Comparison of ENCODE assay signal across 27 cellular contexts in genomic region chr5:139881145-139881733, GRCh38.
DNase-seq lines count a peak whose midpoint lies in the region; ATAC-seq and TF ChIP-seq lines count a peak whose summit lies in the region.
"Had no signal": no experiment of that assay in that cellular context is flagged by ENCODE, and none has a peak within 500 bp of the region (broad histone marks: within the 10 kb centered on the region; RNA-seq: fewer than 3 reads in every experiment).

No MANE protein-coding gene starts in this region.

- H3K36me3 Mint-ChIP-seq in GM23338 (ENCODE audit: low read depth): no peaks in the 10 kb centered on the region
- H3K36me3 Mint-ChIP-seq in activated T-helper 17 cell treated with anti-CD3 and anti-CD28 coated beads, Interleukin-2, amount 50 U/mL, for 72 hours (ENCODE audit: low read depth): no peaks in the 10 kb centered on the region
- H3K36me3 Mint-ChIP-seq: activated naive CD8-positive, alpha-beta T cell treated with anti-CD3 and anti-CD28 coated beads, Interleukin-2, amount 10 ng/mL, durations not matched to agents 7 days and 5 days; CD4-positive, CD25-positive, alpha-beta regulatory T cell had no signal

- H4K20me1 ChIP-seq in GM23338 (replicated peaks; ENCODE audit: insufficient read depth): no peaks in the 10 kb centered on the region
- no peaks in the 10 kb centered on the region for H4K20me1 ChIP-seq in hepatocyte (ENCODE audit: insufficient read depth, poor library complexity, severe bottlenecking)

- no peaks in the 10 kb centered on the region for H3K27me3 ChIP-seq in GM23338 (ENCODE audit: insufficient read depth)
- H3K27me3 ChIP-seq in hepatocyte: peaks cover 2% of the 10 kb centered on the region
- H3K27me3 ChIP-seq in psoas muscle (ENCODE audit: insufficient read depth in 3 of 3, low read length in 2 of 3): no peaks in the 10 kb centered on the region
- H3K27me3 ChIP-seq: Peyer's patch, vagina had no signal

- H3K4me1 ChIP-seq in GM23338 (ENCODE audit: insufficient read depth): no peaks in the 10 kb centered on the region
- H3K4me1 ChIP-seq in hepatocyte (ENCODE audit: insufficient read depth): peaks cover 31% of the 10 kb centered on the region
- peaks cover 16% of the 10 kb centered on the region for H3K4me1 ChIP-seq in psoas muscle
- H3K4me1 ChIP-seq: Peyer's patch, SJSA1 had no signal

- no peak overlapping the region for H3K4me2 ChIP-seq in GM23338
- H3K4me2 ChIP-seq in hepatocyte: peak overlapping the region; percentile 54

- H2AFZ ChIP-seq in GM23338 (no peak overlapping the region), hepatocyte (no peak overlapping the region)

- peak; percentile 12; the same call in 2 of the 3 replicates for ATAC-seq in GM23338
- ATAC-seq in psoas muscle: peak; percentile 9 to 82 (median 61)
- no peak for ATAC-seq in HG02759 (IDR thresholded peaks at IDR 0.05; ENCODE audit: unreplicated experiment)
- ATAC-seq in left colon: no peak
- ATAC-seq in SK-N-SH treated with all-trans-retinoic acid at 6 μM for 48 hours: no peak
- no peak for ATAC-seq in activated T-helper 17 cell treated with anti-CD3 and anti-CD28 coated beads, Interleukin-2, amount 50 U/mL, for 72 hours (replicated peaks)
- ATAC-seq: activated CD8-positive, alpha-beta T cell treated with anti-CD3 and anti-CD28 coated beads for 36 hours had no signal

- H3K27ac Mint-ChIP-seq in GM23338: no peak overlapping the region
- no peak overlapping the region for H3K27ac Mint-ChIP-seq in activated T-helper 17 cell treated with anti-CD3 and anti-CD28 coated beads, Interleukin-2, amount 50 U/mL, for 72 hours
- H3K27ac Mint-ChIP-seq: activated CD8-positive, alpha-beta T cell treated with anti-CD3 and anti-CD28 coated beads for 36 hours; activated naive CD8-positive, alpha-beta T cell treated with anti-CD3 and anti-CD28 coated beads, Interleukin-2, amount 10 ng/mL, durations not matched to agents 7 days and 5 days; HFFc6 had no signal

- H3K9me3 ChIP-seq in hepatocyte (ENCODE audit: low read depth) (no peaks in the 10 kb centered on the region), psoas muscle (no peaks in the 10 kb centered on the region)
- H3K9me3 ChIP-seq: Peyer's patch, SJSA1, thoracic aorta, vagina had no signal

- peak in 1 of 2 experiments; percentile 41; a peak in 2 of 4 replicates for TF ChIP-seq CTCF in GM23338 (conservative IDR thresholded peaks at IDR 0.05; ENCODE audit: low read depth in 2 of 2)
- no peak for TF ChIP-seq CTCF in hepatocyte (IDR thresholded peaks at IDR 0.05; ENCODE audit: poor library complexity)
- TF ChIP-seq CTCF in psoas muscle (IDR thresholded peaks at IDR 0.05): no peak

- H3K4me3 ChIP-seq in GM23338 (no peak overlapping the region), hepatocyte (no peak overlapping the region), psoas muscle (no peak overlapping the region)
- H3K4me3 ChIP-seq: Peyer's patch, SJSA1, thoracic aorta, vagina had no signal

- no peak overlapping the region for H3K27ac ChIP-seq in GM23338 (ENCODE audit: low read depth)
- H3K27ac ChIP-seq in hepatocyte: peak overlapping the region; percentile 87
- H3K27ac ChIP-seq in psoas muscle: no peak overlapping the region
- H3K27ac ChIP-seq: epithelial cell of prostate, SJSA1, thoracic aorta, vagina had no signal

- H3K9me3 Mint-ChIP-seq in GM23338: no peaks in the 10 kb centered on the region
- no peaks in the 10 kb centered on the region for H3K9me3 Mint-ChIP-seq in activated T-helper 17 cell treated with anti-CD3 and anti-CD28 coated beads, Interleukin-2, amount 50 U/mL, for 72 hours
- H3K9me3 Mint-ChIP-seq: activated CD8-positive, alpha-beta T cell treated with anti-CD3 and anti-CD28 coated beads for 36 hours; activated naive CD8-positive, alpha-beta T cell treated with anti-CD3 and anti-CD28 coated beads, Interleukin-2, amount 10 ng/mL, durations not matched to agents 7 days and 5 days; HFFc6 had no signal

- peaks cover 15% of the 10 kb centered on the region for H3K27me3 Mint-ChIP-seq in GM23338 (ENCODE audit: insufficient read depth, low read depth, poor library complexity)
- peaks cover 7% of the 10 kb centered on the region for H3K27me3 Mint-ChIP-seq in activated T-helper 17 cell treated with anti-CD3 and anti-CD28 coated beads, Interleukin-2, amount 50 U/mL, for 72 hours
- H3K27me3 Mint-ChIP-seq: activated CD8-positive, alpha-beta T cell treated with anti-CD3 and anti-CD28 coated beads for 36 hours had no signal

- DNase-seq in GM23338 (ENCODE audit: low spot score) (no peak), NCI-H774 (lab: John Stamatoyannopoulos, UW) (peak; percentile 90), hepatocyte (ENCODE audit: low spot score) (no peak), psoas muscle (peak in 1 of 2 donors; percentile 39), left colon (no peak)
- DNase-seq: activated CD4-positive, alpha-beta T cell treated with anti-CD3 and anti-CD28 coated beads for 1 hour; activated CD8-positive, alpha-beta T cell treated with anti-CD3 and anti-CD28 coated beads for 36 hours; activated effector memory CD4-positive, alpha-beta T cell treated with anti-CD3 and anti-CD28 coated beads, Interleukin-2, amount 50 U/mL, for 16 hours; activated naive CD8-positive, alpha-beta T cell treated with anti-CD3 and anti-CD28 coated beads, Interleukin-2, amount 10 ng/mL, durations not matched to agents 7 days and 5 days; CD4-positive, CD25-positive, alpha-beta regulatory T cell; cerebellar nuclear complex; HFFc6; KG1; MM.1S; NCI-H1436 treated with DMSO at 0.1 percent for 48 hours; Peyer's patch; stimulated activated CD4-positive, alpha-beta T cell treated with anti-CD3 and anti-CD28 coated beads, Interleukin-12 subunit alpha, Interleukin-12 subunit beta, amount 100 ng/mL, for 4 hours; stimulated activated CD4-positive, alpha-beta T cell treated with anti-CD3 and anti-CD28 coated beads, Interleukin-4, amount 100 ng/mL, for 4 hours; stimulated activated naive CD4-positive, alpha-beta T cell treated with Interleukin-2 at 50 U/mL for 16 hours; T-helper 1 cell had no signal

- 76% methylated on average over 5 of the region's 5 CpGs for WGBS in hepatocyte (ENCODE audit: low lambda C conversion rate, missing lambda C conversion rate)
- 48 to 83% (median 56%) methylated on average over 5 of the region's 5 CpGs for WGBS in psoas muscle, 3 donors

- H3K4me3 Mint-ChIP-seq in GM23338: no peak overlapping the region
- H3K4me3 Mint-ChIP-seq in activated T-helper 17 cell treated with anti-CD3 and anti-CD28 coated beads, Interleukin-2, amount 50 U/mL, for 72 hours: no peak overlapping the region
- H3K4me3 Mint-ChIP-seq: activated CD8-positive, alpha-beta T cell treated with anti-CD3 and anti-CD28 coated beads for 36 hours; activated naive CD8-positive, alpha-beta T cell treated with anti-CD3 and anti-CD28 coated beads, Interleukin-2, amount 10 ng/mL, durations not matched to agents 7 days and 5 days; CD4-positive, CD25-positive, alpha-beta regulatory T cell; HFFc6 had no signal

- H3K79me2 ChIP-seq in GM23338 (replicated peaks; ENCODE audit: insufficient read depth): no peaks in the 10 kb centered on the region
- H3K79me2 ChIP-seq in hepatocyte: no peaks in the 10 kb centered on the region

- peaks cover 5% of the 10 kb centered on the region; the same call in 1 of the 3 replicates for H3K4me1 Mint-ChIP-seq in GM23338
- H3K4me1 Mint-ChIP-seq in activated T-helper 17 cell treated with anti-CD3 and anti-CD28 coated beads, Interleukin-2, amount 50 U/mL, for 72 hours: no peaks in the 10 kb centered on the region
- H3K4me1 Mint-ChIP-seq: CD4-positive, CD25-positive, alpha-beta regulatory T cell had no signal

- no peaks in the 10 kb centered on the region for H3K9me2 ChIP-seq in GM23338 (ENCODE audit: insufficient read depth)
- no peaks in the 10 kb centered on the region for H3K9me2 ChIP-seq in hepatocyte (replicated peaks; ENCODE audit: insufficient read depth)

- H3F3A ChIP-seq in GM23338 (replicated peaks; ENCODE audit: low read depth): no peaks in the 10 kb centered on the region

- no peaks in the 10 kb centered on the region for H3K36me3 ChIP-seq in GM23338 (ENCODE audit: insufficient read depth)
- H3K36me3 ChIP-seq in hepatocyte (replicated peaks; ENCODE audit: insufficient read depth, low read depth): no peaks in the 10 kb centered on the region
- peaks cover 0 to 19% of the 10 kb centered on the region in 2 donors for H3K36me3 ChIP-seq in psoas muscle (ENCODE audit: insufficient read depth in 1 of 2, low read depth in 1 of 2)
- H3K36me3 ChIP-seq: Peyer's patch, SJSA1, thoracic aorta had no signal

- intact Hi-C loops in psoas muscle (cut with DNase I): loop anchor here in 1 of 2 donors (5.0 kb wide), 1 partner anchor 86 kb away; no protein-coding TSS in a partner anchor
- intact Hi-C loops in left colon (cut with DNase I, micrococcal nuclease): no loop called here

TF ChIP-seq in GM23338, 12 proteins besides CTCF, POLR2A, EP300 and RAD21:
- no peak for TF ChIP-seq JUNB (IDR thresholded peaks at IDR 0.05; ENCODE audit: unreplicated experiment)
- no peak for TF ChIP-seq EZH2phosphoT487 (IDR thresholded peaks at IDR 0.05; ENCODE audit: unreplicated experiment)

TF ChIP-seq in SK-N-SH treated with all-trans-retinoic acid at 6 μM for 48 hours, 23 proteins besides CTCF, POLR2A, EP300 and RAD21:
- TF ChIP-seq ZNF8 (CRISPR knock-in tag; IDR thresholded peaks at IDR 0.05) (no peak), ZFP30 (CRISPR knock-in tag; IDR thresholded peaks at IDR 0.05) (no peak), ZC3H10 (CRISPR knock-in tag; IDR thresholded peaks at IDR 0.05) (no peak), BACH2 (CRISPR knock-in tag; IDR thresholded peaks at IDR 0.05; ENCODE audit: borderline replicate concordance) (no peak), TCF4 (CRISPR knock-in tag; IDR thresholded peaks at IDR 0.05; ENCODE audit: borderline replicate concordance) (no peak), PPARA (CRISPR knock-in tag; IDR thresholded peaks at IDR 0.05; ENCODE audit: borderline replicate concordance) (no peak), ZFP3 (CRISPR knock-in tag; IDR thresholded peaks at IDR 0.05) (no peak)

Comparison
In these comparisons a context has a peak if more than half of its experiments do, and no peak if none do; other contexts are left out.
1. ATAC-seq: peak in GM23338 (single experiment) and psoas muscle (4 of 4); none in HG02759 (single experiment), left colon (single experiment), SK-N-SH treated with all-trans-retinoic acid at 6 μM for 48 hours (single experiment) and activated T-helper 17 cell treated with anti-CD3 and anti-CD28 coated beads, Interleukin-2, amount 50 U/mL, for 72 hours (single experiment).